ENCODE assay signal across 8 cellular contexts in genomic region chr3:15206662-15207576, GRCh38. TPM values are rescaled to one million over a fixed set of nuclear protein-coding genes. Genes with fewer than 3 reads are reported as not detected.
A peak's percentile ranks its signal among the peaks of the same experiment; 100 is the strongest.
DNase-seq lines count a peak whose midpoint lies in the region; ATAC-seq, FAIRE-seq and TF ChIP-seq lines count a peak whose summit lies in the region.

No MANE protein-coding gene starts in this region.

- H3K9me3 ChIP-seq in CD4-positive, alpha-beta memory T cell (ENCODE audit: control insufficient read depth in 1 of 2, low read length in 2 of 2) = no peaks in the 10 kb centered on the region
- no peaks in the 10 kb centered on the region for H3K9me3 ChIP-seq in HepG2 (ENCODE audit: low read length)
- no peaks in the 10 kb centered on the region for H3K9me3 ChIP-seq in stomach smooth muscle (ENCODE audit: control insufficient read depth in 2 of 2, low read length in 2 of 2)

- TSS peak; percentile 57 for BruUV-seq in HepG2 (replicated peaks; lab: Mats Ljungman, UMichigan)

- in situ Hi-C loops in HepG2 (cut with HindIII; ENCODE audit: extremely low pct_ligation_motif_present, low pct_unique_long_range_greater_than_20kb) = loop anchor here (10.0 kb wide), 2 partner anchors 92 to 198 kb away; no protein-coding TSS in a partner anchor

- peaks cover 20 to 44% (median 31%) of the 10 kb centered on the region in 4 donors for H3K4me1 Mint-ChIP-seq in CD4-positive, alpha-beta memory T cell

- no peak for TF ChIP-seq POLR2A in H54 (IDR thresholded peaks at IDR 0.05; ENCODE audit: low read depth, low read length)
- no peak for TF ChIP-seq POLR2A in HepG2 (IDR thresholded peaks at IDR 0.05; ENCODE audit: insufficient read depth in 1 of 2, low read depth in 2 of 2, low read length in 2 of 2)

- H3K27ac Mint-ChIP-seq in CD4-positive, alpha-beta memory T cell = peak overlapping the region; percentile 77 to 96 (median 91)

- H3K79me2 ChIP-seq in HepG2 (ENCODE audit: insufficient read depth, low read length) = peaks cover 38% of the 10 kb centered on the region

- CTCF ChIA-PET in CD4-positive, alpha-beta memory T cell (lab: Charles Lee; ENCODE audit: partially characterized antibody) = interaction anchor here (1.0 to 8.6 kb wide), 8 partner anchors 11 to 974 kb away, joined by 3 to 135 read pairs (median 6); no protein-coding TSS in a partner anchor
- CTCF ChIA-PET in RWPE1 (lab: Yijun Ruan, JAX) = no interaction called here
- CTCF ChIA-PET in HepG2 (lab: Yijun Ruan, JAX; ENCODE audit: low intra/inter-chr PET ratio, low total read pairs) = no interaction called here

- POLR2A ChIA-PET in CD4-positive, alpha-beta memory T cell (lab: Charles Lee; ENCODE audit: partially characterized antibody) = interaction anchor here (0.5 to 2.5 kb wide), 32 partner anchors 11 to 1310 kb away, joined by 3 to 16 read pairs (median 4); partner anchors contain the start of genes BTD, CCDC174, HACL1 and METTL6
- POLR2A ChIA-PET in RWPE1 (lab: Yijun Ruan, JAX; ENCODE audit: low non-redundant PET) (interaction anchor here (0.7 kb wide), 1 partner anchor 1693 kb away, joined by 3 read pairs; no protein-coding TSS in a partner anchor), HepG2 (lab: Yijun Ruan, JAX) (interaction anchor here (1.0 to 1.9 kb wide), 9 partner anchors 9 to 555 kb away, joined by 3 to 12 read pairs (median 3); partner anchors contain the start of gene CCDC174)

- H3K36me3 ChIP-seq in CD4-positive, alpha-beta memory T cell (ENCODE audit: insufficient read depth, low read length) = peaks cover under 1% of the 10 kb centered on the region
- H3K36me3 ChIP-seq in HepG2 (replicated peaks in 1 of 2; ENCODE audit: control insufficient read depth in 1 of 2, insufficient read depth in 2 of 2, low read length in 2 of 2) = peaks cover 3 to 13% of the 10 kb centered on the region in 2 experiments; a peak in 2 of 5 replicates
- peaks cover 2 to 3% of the 10 kb centered on the region in 2 donors for H3K36me3 ChIP-seq in stomach smooth muscle (ENCODE audit: control insufficient read depth in 2 of 2, insufficient read depth in 2 of 2, low read length in 2 of 2)

- peak overlapping the region; percentile 70 to 83 for H3K4me3 ChIP-seq in CD4-positive, alpha-beta memory T cell (ENCODE audit: low read length in 2 of 2)
- peak overlapping the region; percentile 77 for H3K4me3 ChIP-seq in choroid plexus epithelial cell (ENCODE audit: low read depth, low read length)
- peak overlapping the region; percentile 76 to 90 (median 87) for H3K4me3 ChIP-seq in HepG2 (replicated peaks in 1 of 3; ENCODE audit: insufficient read depth in 1 of 3, low read depth in 2 of 3, low read length in 3 of 3)
- H3K4me3 ChIP-seq in stomach smooth muscle (ENCODE audit: low read length in 2 of 2) = peak overlapping the region; percentile 88 to 94

- H3K27me3 Mint-ChIP-seq in CD4-positive, alpha-beta memory T cell = no peaks in the 10 kb centered on the region

- no peaks in the 10 kb centered on the region for H3K9me3 Mint-ChIP-seq in CD4-positive, alpha-beta memory T cell

- FAIRE-seq in H54 (lab: Jason Lieb, UNC) (peak; percentile 27), HepG2 (lab: Jason Lieb, UNC) (no peak)

- peak; percentile 22 to 49 (median 40) for DNase-seq in CD4-positive, alpha-beta memory T cell
- DNase-seq in H54 (ENCODE audit: insufficient read length, low spot score) (peak; percentile 30), RWPE1 (ENCODE audit: low spot score) (peak; percentile 33), choroid plexus epithelial cell (ENCODE audit: low read depth) (peak; percentile 51), HepG2 (ENCODE audit: low spot score) (peak; percentile 53)

- H4K20me1 ChIP-seq in HepG2 (ENCODE audit: insufficient read depth, low read length) = peaks cover 10% of the 10 kb centered on the region; the same call in 1 of the 2 replicates

- peak overlapping the region; percentile 88 to 96 (median 92) for H3K4me3 Mint-ChIP-seq in CD4-positive, alpha-beta memory T cell

- intact Hi-C loops in CD4-positive, alpha-beta memory T cell (cut with micrococcal nuclease) = loop anchor here (1.0 to 5.0 kb wide), 10 partner anchors 16 to 1060 kb away; partner anchors contain the start of genes BTD, EAF1, HACL1 and METTL6
- intact Hi-C loops in HepG2 (cut with micrococcal nuclease; ENCODE audit: unreplicated experiment) = loop anchor here (5.0 to 10.0 kb wide), 5 partner anchors 35 to 348 kb away; partner anchors contain the start of gene NR2C2

- H3K27me3 ChIP-seq in CD4-positive, alpha-beta memory T cell (ENCODE audit: insufficient read depth, low read length) = no peaks in the 10 kb centered on the region
- H3K27me3 ChIP-seq in HepG2 (ENCODE audit: control insufficient read depth in 1 of 2, insufficient read depth in 2 of 2, low read length in 2 of 2) (no peaks in the 10 kb centered on the region), stomach smooth muscle (ENCODE audit: control insufficient read depth in 1 of 2, insufficient read depth in 2 of 2, low read length in 2 of 2) (no peaks in the 10 kb centered on the region)

- TF ChIP-seq RAD21 in HepG2 (CRISPR knock-in tag; IDR thresholded peaks at IDR 0.05) = no peak; the same call in 1 of the 2 replicates

- ATAC-seq in HepG2 (peak; percentile 79), GM19452 (IDR thresholded peaks at IDR 0.05; ENCODE audit: unreplicated experiment) (no peak), HG03457 (IDR thresholded peaks at IDR 0.05; ENCODE audit: unreplicated experiment) (no peak)

- H3K9ac ChIP-seq in HepG2 (ENCODE audit: insufficient read depth, low read depth, low read length) = peak overlapping the region; percentile 98
- peak overlapping the region; percentile 91 to 95 for H3K9ac ChIP-seq in stomach smooth muscle (ENCODE audit: low read length in 2 of 2)

- H3K27ac ChIP-seq in CD4-positive, alpha-beta memory T cell (ENCODE audit: low read depth, low read length) = peak overlapping the region; percentile 88
- peak overlapping the region; percentile 90 for H3K27ac ChIP-seq in RWPE1
- peak overlapping the region; percentile 94 for H3K27ac ChIP-seq in HepG2 (ENCODE audit: extremely low read length, insufficient read depth, low read length)
- H3K27ac ChIP-seq in stomach smooth muscle (ENCODE audit: low read length) = peak overlapping the region; percentile 94

- peaks cover 5 to 17% of the 10 kb centered on the region in 2 donors for H3K36me3 Mint-ChIP-seq in CD4-positive, alpha-beta memory T cell

- TF ChIP-seq EP300 in HepG2 (IDR thresholded peaks at IDR 0.05; ENCODE audit: low read depth in 2 of 2, low read length in 2 of 2) = no peak
- TF ChIP-seq EP300 in HepG2 (CRISPR knock-in tag; IDR thresholded peaks at IDR 0.05; ENCODE audit: borderline replicate concordance) = no peak

- peaks cover 46% of the 10 kb centered on the region for H3K4me1 ChIP-seq in CD4-positive, alpha-beta memory T cell (ENCODE audit: insufficient read depth, low read length)
- H3K4me1 ChIP-seq in HepG2 (ENCODE audit: insufficient read depth, low read length) = peaks cover 51% of the 10 kb centered on the region
- peaks cover 14% of the 10 kb centered on the region for H3K4me1 ChIP-seq in stomach smooth muscle (ENCODE audit: control insufficient read depth, insufficient read depth, low read length)

- H2AFZ ChIP-seq in HepG2 (ENCODE audit: low read length) = no peak overlapping the region

- H3K4me2 ChIP-seq in HepG2 (ENCODE audit: low read depth, low read length) = peak overlapping the region; percentile 80

- 4% methylated on average over 13 of the region's 30 CpGs for WGBS in HepG2 (ENCODE audit: low lambda C conversion rate)

- no peak for TF ChIP-seq CTCF in RWPE1 (conservative IDR thresholded peaks at IDR 0.05; ENCODE audit: low read depth)
- TF ChIP-seq CTCF in choroid plexus epithelial cell (conservative IDR thresholded peaks at IDR 0.05; ENCODE audit: low read depth, low read length) = no peak
- no peak for TF ChIP-seq CTCF in HepG2 (CRISPR knock-in tag; IDR thresholded peaks at IDR 0.05)

TF ChIP-seq in HepG2, 621 proteins besides CTCF, POLR2A, EP300 and RAD21 (continues in another document):
- TF ChIP-seq POGZ (CRISPR knock-in tag; IDR thresholded peaks at IDR 0.05) (0 out of 2 replicates have a peak, but pooled peaks have one; percentile 17), ZNF17 (CRISPR knock-in tag; IDR thresholded peaks at IDR 0.05) (no peak), ZFY (CRISPR knock-in tag; IDR thresholded peaks at IDR 0.05) (peak; percentile 2; the same call in 1 of the 2 replicates), REXO4 (CRISPR knock-in tag; IDR thresholded peaks at IDR 0.05; ENCODE audit: borderline replicate concordance) (no peak), KAT2B (IDR thresholded peaks at IDR 0.05; ENCODE audit: borderline replicate concordance, low read depth, low read length) (no peak), ZSCAN30 (CRISPR knock-in tag; IDR thresholded peaks at IDR 0.05) (peak; percentile 55; the same call in 1 of the 2 replicates), KLF12 (CRISPR knock-in tag; IDR thresholded peaks at IDR 0.05; ENCODE audit: borderline replicate concordance) (no peak), SIN3A (IDR thresholded peaks at IDR 0.05; ENCODE audit: borderline replicate concordance, low read depth, low read length) (0 out of 2 replicates have a peak, but pooled peaks have one; percentile 11)

RNA-seq across cellular contexts. Expression of gene CAPN7, which starts 0.9 kb away (rescaled TPM):
- total RNA-seq in CD4-positive, alpha-beta memory T cell = 100 to 1,000 TPM in 1 of 2 experiments, 10 to 100 TPM in 1; 95.5 to 103 TPM
- polyA plus RNA-seq in CD4-positive, alpha-beta memory T cell = 10 to 100 TPM; 18.9 to 23.7 TPM
- 36.8 and 52.2 TPM in 2 replicates for total RNA-seq in HepG2 (2016; rRNA removed; fragmentation: Illumina TruSeq; extraction: Trizol)
- total RNA-seq in HepG2 (2016; cell fraction: cytosol; rRNA removed; fragmentation: Illumina TruSeq; extraction: Trizol; ENCODE audit: low read depth) = 12.2 and 14.2 TPM in 2 replicates
- total RNA-seq in HepG2 (2016; cell fraction: insoluble cytoplasmic fraction; rRNA removed; fragmentation: Illumina TruSeq; extraction: Trizol) = 37.8 and 54.6 TPM in 2 replicates
- 23.6 and 27.6 TPM in 2 replicates for total RNA-seq in HepG2 (2016; cell fraction: membrane; rRNA removed; fragmentation: Illumina TruSeq; extraction: Trizol)
- total RNA-seq in HepG2 (2016; cell fraction: nucleus; rRNA removed; fragmentation: Illumina TruSeq; extraction: Trizol) = 45.6 and 49.6 TPM in 2 replicates
- 15.7 and 16.7 TPM in 2 replicates for polyA plus RNA-seq in HepG2 (2011; rRNA removed)
- polyA plus RNA-seq in HepG2 (2011; cell fraction: cytosol; rRNA removed) = 9.4 and 11.4 TPM in 2 replicates
- polyA plus RNA-seq in HepG2 (2011; cell fraction: nucleus; rRNA removed) = 36.9 and 46.1 TPM in 2 replicates
- polyA plus RNA-seq in HepG2 (2012) = 22.7 and 25.6 TPM in 2 replicates
- 3.2 and 3.4 TPM in 2 replicates for polyA plus RNA-seq in HepG2 (2016; cell fraction: cytosol; fragmentation: Illumina TruSeq; extraction: Trizol; ENCODE audit: low read depth)
- polyA plus RNA-seq in HepG2 (2016; cell fraction: insoluble cytoplasmic fraction; fragmentation: Illumina TruSeq; extraction: Trizol; ENCODE audit: low read depth) = 35.3 and 39.5 TPM in 2 replicates
- 11.5 and 11.8 TPM in 2 replicates for polyA plus RNA-seq in HepG2 (2016; cell fraction: membrane; fragmentation: Illumina TruSeq; extraction: Trizol; ENCODE audit: low read depth)
- polyA plus RNA-seq in HepG2 (2016; cell fraction: nucleus; fragmentation: Illumina TruSeq; extraction: Trizol; ENCODE audit: insufficient read depth, low read depth) = 29.5 and 33.2 TPM in 2 replicates
- polyA minus RNA-seq in HepG2 (2011; rRNA and poly(A)+ RNA removed; ENCODE audit: low replicate concordance) = 20.1 and 20.5 TPM in 2 replicates
- polyA minus RNA-seq in HepG2 (2011; cell fraction: cytosol; rRNA and poly(A)+ RNA removed) = 13.6 and 21.3 TPM in 2 replicates
- polyA minus RNA-seq in HepG2 (2011; cell fraction: nucleus; rRNA and poly(A)+ RNA removed) = 94.9 and 101 TPM in 2 replicates
